In genomic region chrX:134373736-134374135, GRCh38 we compare ENCODE assay signal across 8 cellular contexts. TPM values are rescaled to one million over a fixed set of nuclear protein-coding genes. Genes with fewer than 3 reads are reported as not detected.
A peak's percentile ranks its signal among the peaks of the same experiment; 100 is the strongest.
DNase-seq lines count a peak whose midpoint lies in the region; ATAC-seq and TF ChIP-seq lines count a peak whose summit lies in the region.

No MANE protein-coding gene starts in this region.

- TF ChIP-seq EP300 in transverse colon (IDR thresholded peaks at IDR 0.05; ENCODE audit: low read depth), result no peak

- peak overlapping the region; percentile 92 to 95 for H3K27ac ChIP-seq in ascending aorta
- peak overlapping the region; percentile 78 to 87 (median 80) for H3K27ac ChIP-seq in right lobe of liver
- H3K27ac ChIP-seq in transverse colon, result peak overlapping the region; percentile 87 to 97 (median 96)

- peak overlapping the region; percentile 64 to 90 for H3K4me3 ChIP-seq in ascending aorta
- peak overlapping the region; percentile 61 to 70 (median 64) for H3K4me3 ChIP-seq in right lobe of liver
- peak overlapping the region; percentile 54 to 94 (median 76) for H3K4me3 ChIP-seq in transverse colon

- peak overlapping the region; percentile 87 for H3K4me3 Mint-ChIP-seq in activated naive CD4-positive, alpha-beta T cell treated with anti-CD3 and anti-CD28 coated beads, Interleukin-2, amount 10 ng/mL, durations not matched to agents 7 days and 5 days

- intact Hi-C loops in ascending aorta (cut with DNase I), result no loop called here
- intact Hi-C loops in right lobe of liver (cut with DNase I), result no loop called here
- intact Hi-C loops in transverse colon (cut with DNase I; ENCODE audit: low total_unique reads), result no loop called here

- no peaks in the 10 kb centered on the region for H3K9me3 ChIP-seq in ascending aorta
- no peaks in the 10 kb centered on the region for H3K9me3 ChIP-seq in right lobe of liver
- H3K9me3 ChIP-seq in transverse colon, result no peaks in the 10 kb centered on the region

- peaks cover 3% of the 10 kb centered on the region for H3K36me3 Mint-ChIP-seq in activated naive CD4-positive, alpha-beta T cell treated with anti-CD3 and anti-CD28 coated beads, Interleukin-2, amount 10 ng/mL, durations not matched to agents 7 days and 5 days

- CTCF ChIA-PET in activated naive CD4-positive, alpha-beta T cell treated with anti-CD3 and anti-CD28 coated beads, Interleukin-2, amount 10 ng/mL, durations not matched to agents 7 days and 5 days (lab: Charles Lee), result no interaction called here

- H3K27me3 ChIP-seq in ascending aorta (no peaks in the 10 kb centered on the region), right lobe of liver (no peaks in the 10 kb centered on the region), transverse colon (no peaks in the 10 kb centered on the region)

- TF ChIP-seq POLR2A in right lobe of liver (IDR thresholded peaks at IDR 0.05) (no peak), transverse colon (IDR thresholded peaks at IDR 0.05) (no peak)

- H3K36me3 ChIP-seq in ascending aorta (no peaks in the 10 kb centered on the region), right lobe of liver (no peaks in the 10 kb centered on the region), transverse colon (no peaks in the 10 kb centered on the region)

- DNase-seq in activated naive CD4-positive, alpha-beta T cell treated with anti-CD3 and anti-CD28 coated beads, Interleukin-2, amount 10 ng/mL, durations not matched to agents 7 days and 5 days, result no peak
- no peak for DNase-seq in activated naive CD4-positive, alpha-beta T cell treated with anti-CD3 and anti-CD28 coated beads, Interleukin-2, amount 50 U/mL, for 16 hours
- DNase-seq in ascending aorta (ENCODE audit: low spot score in 2 of 2), result no peak
- DNase-seq in right lobe of liver, result no peak
- no peak for DNase-seq in transverse colon
- DNase-seq in GOT3 (lab: John Stamatoyannopoulos, UW), result no peak
- no peak for DNase-seq in H4 (ENCODE audit: low spot score)
- DNase-seq in SW480 (ENCODE audit: low spot score), result no peak

- in situ Hi-C loops in transverse colon (cut with MboI; ENCODE audit: low pct_ligation_motif_present in 1 of 4, low pct_unique_long_range_greater_than_20kb in 1 of 4, low sequenced_read_pairs in 3 of 4), result no loop called here

- TF ChIP-seq CTCF in ascending aorta (IDR thresholded peaks at IDR 0.05) (no peak), right lobe of liver (IDR thresholded peaks at IDR 0.05) (no peak), transverse colon (IDR thresholded peaks at IDR 0.05) (no peak)

- 15% methylated on average over 8 of the region's 8 CpGs for WGBS in right lobe of liver (ENCODE audit: insufficient coverage, low coverage, low lambda C conversion rate, missing lambda C conversion rate)
- 33% methylated on average over 8 of the region's 8 CpGs; no CpG with 5 or more reads in 1 of the 2 donors for WGBS in transverse colon (ENCODE audit: low coverage in 1 of 2), 2 donors

- H3K4me1 ChIP-seq in ascending aorta, result no peaks in the 10 kb centered on the region
- H3K4me1 ChIP-seq in right lobe of liver, result peaks cover 0 to 3% (median 0%) of the 10 kb centered on the region in 4 donors
- H3K4me1 ChIP-seq in transverse colon, result peaks cover 0 to 8% (median 2%) of the 10 kb centered on the region in 4 donors

- no peaks in the 10 kb centered on the region for H3K9me3 Mint-ChIP-seq in activated naive CD4-positive, alpha-beta T cell treated with anti-CD3 and anti-CD28 coated beads, Interleukin-2, amount 10 ng/mL, durations not matched to agents 7 days and 5 days

- H3K27me3 Mint-ChIP-seq in activated naive CD4-positive, alpha-beta T cell treated with anti-CD3 and anti-CD28 coated beads, Interleukin-2, amount 10 ng/mL, durations not matched to agents 7 days and 5 days, result no peaks in the 10 kb centered on the region

- peak overlapping the region; percentile 97 for H3K27ac Mint-ChIP-seq in activated naive CD4-positive, alpha-beta T cell treated with anti-CD3 and anti-CD28 coated beads, Interleukin-2, amount 10 ng/mL, durations not matched to agents 7 days and 5 days

- no peak for ATAC-seq in right lobe of liver

- H3K4me1 Mint-ChIP-seq in activated naive CD4-positive, alpha-beta T cell treated with anti-CD3 and anti-CD28 coated beads, Interleukin-2, amount 10 ng/mL, durations not matched to agents 7 days and 5 days, result peaks cover 32% of the 10 kb centered on the region

RNA-seq across cellular contexts. Expression of gene PHF6, which starts 0.6 kb away (rescaled TPM):
- 5.9 TPM for total RNA-seq in ascending aorta
- 1 to 10 TPM; 5.2 to 7.3 (median 6.1) TPM for total RNA-seq in right lobe of liver
- total RNA-seq in transverse colon, result 10 to 100 TPM in 3 of 4 donors, 1 to 10 TPM in 1; 6.7 to 15.9 (median 12.0) TPM
- total RNA-seq in H4 (2014; rRNA removed; shearing (Covaris generic)), result 24.2 and 25.9 TPM in 2 replicates
